In the genomic region with DNA sequence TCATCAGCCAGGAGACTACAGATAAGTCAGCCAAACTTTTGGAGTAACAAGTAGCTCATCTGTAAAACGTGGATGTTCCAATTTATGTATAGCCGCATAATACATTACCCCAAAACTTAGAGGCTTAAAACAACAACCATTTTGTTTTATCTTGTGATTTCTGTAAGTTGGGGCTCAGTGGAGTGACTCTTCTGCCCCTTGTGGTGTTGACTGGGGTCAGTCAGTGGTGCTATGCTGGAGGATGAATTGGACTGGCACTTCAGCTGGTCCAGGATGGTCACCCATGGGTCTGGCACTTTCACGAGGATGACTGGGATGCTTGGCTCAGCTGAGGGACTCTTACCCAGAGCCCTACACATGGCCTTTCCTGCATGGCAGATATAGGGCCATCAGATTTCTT, we compare ENCODE assay signal across 10 cellular contexts.
"Had no signal": no experiment of that assay in that cellular context is flagged by ENCODE, and none has a peak within 500 bp of the region (broad histone marks: within the 10 kb centered on the region; RNA-seq: fewer than 3 reads in every experiment).

No MANE protein-coding gene starts in this region.

- H3K27ac Mint-ChIP-seq: H9, HFFc6 had no signal

- H3K9me3 ChIP-seq: HAP-1 had no signal

- FAIRE-seq: H1, H54 had no signal

- H2AFZ ChIP-seq: GM23248 had no signal

- H3K27ac ChIP-seq: GM23248 had no signal

- H3K36me3 ChIP-seq: HAP-1 had no signal

- DNase-seq: GM23248, GOT3, H7, H9, HCEC 1CT, HFFc6 had no signal

- H3K9ac ChIP-seq: GM23248 had no signal

- H3K4me3 ChIP-seq: GM23248, HAP-1 had no signal

- H3K4me1 ChIP-seq: HAP-1 had no signal

- ATAC-seq: HCT116 had no signal

- H3K4me3 Mint-ChIP-seq: H9, HFFc6 had no signal
